ENCODE assay signal across 1 cellular context in genomic region chr1:153532769-153533599, GRCh38.
TF ChIP-seq lines count a peak whose summit lies in the region.

No MANE protein-coding gene starts in this region.

TF ChIP-seq in K562, 482 proteins besides CTCF, POLR2A, EP300 and RAD21 (continued from another document and continues in another):
- TF ChIP-seq, protein P1, sequence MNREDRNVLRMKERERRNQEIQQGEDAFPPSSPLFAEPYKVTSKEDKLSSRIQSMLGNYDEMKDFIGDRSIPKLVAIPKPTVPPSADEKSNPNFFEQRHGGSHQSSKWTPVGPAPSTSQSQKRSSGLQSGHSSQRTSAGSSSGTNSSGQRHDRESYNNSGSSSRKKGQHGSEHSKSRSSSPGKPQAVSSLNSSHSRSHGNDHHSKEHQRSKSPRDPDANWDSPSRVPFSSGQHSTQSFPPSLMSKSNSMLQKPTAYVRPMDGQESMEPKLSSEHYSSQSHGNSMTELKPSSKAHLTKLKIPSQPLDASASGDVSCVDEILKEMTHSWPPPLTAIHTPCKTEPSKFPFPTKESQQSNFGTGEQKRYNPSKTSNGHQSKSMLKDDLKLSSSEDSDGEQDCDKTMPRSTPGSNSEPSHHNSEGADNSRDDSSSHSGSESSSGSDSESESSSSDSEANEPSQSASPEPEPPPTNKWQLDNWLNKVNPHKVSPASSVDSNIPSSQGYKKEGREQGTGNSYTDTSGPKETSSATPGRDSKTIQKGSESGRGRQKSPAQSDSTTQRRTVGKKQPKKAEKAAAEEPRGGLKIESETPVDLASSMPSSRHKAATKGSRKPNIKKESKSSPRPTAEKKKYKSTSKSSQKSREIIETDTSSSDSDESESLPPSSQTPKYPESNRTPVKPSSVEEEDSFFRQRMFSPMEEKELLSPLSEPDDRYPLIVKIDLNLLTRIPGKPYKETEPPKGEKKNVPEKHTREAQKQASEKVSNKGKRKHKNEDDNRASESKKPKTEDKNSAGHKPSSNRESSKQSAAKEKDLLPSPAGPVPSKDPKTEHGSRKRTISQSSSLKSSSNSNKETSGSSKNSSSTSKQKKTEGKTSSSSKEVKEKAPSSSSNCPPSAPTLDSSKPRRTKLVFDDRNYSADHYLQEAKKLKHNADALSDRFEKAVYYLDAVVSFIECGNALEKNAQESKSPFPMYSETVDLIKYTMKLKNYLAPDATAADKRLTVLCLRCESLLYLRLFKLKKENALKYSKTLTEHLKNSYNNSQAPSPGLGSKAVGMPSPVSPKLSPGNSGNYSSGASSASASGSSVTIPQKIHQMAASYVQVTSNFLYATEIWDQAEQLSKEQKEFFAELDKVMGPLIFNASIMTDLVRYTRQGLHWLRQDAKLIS (CRISPR knock-in tag; IDR thresholded peaks at IDR 0.05): no peak
- TF ChIP-seq ZNF134 (CRISPR knock-in tag; conservative IDR thresholded peaks at IDR 0.05) (no peak), ZNF551 (CRISPR knock-in tag; IDR thresholded peaks at IDR 0.05) (no peak), CBX5 (IDR thresholded peaks at IDR 0.05; ENCODE audit: borderline replicate concordance, low read depth) (no peak), HNRNPL (IDR thresholded peaks at IDR 0.05; ENCODE audit: low read depth, low read length) (no peak), MCM3 (IDR thresholded peaks at IDR 0.05) (no peak), HDGF (IDR thresholded peaks at IDR 0.05) (no peak), ZBTB7A (IDR thresholded peaks at IDR 0.05; ENCODE audit: borderline replicate concordance, control insufficient read depth, low read depth, low read length) (peak; percentile 79; the same call in 1 of the 2 replicates), SMARCB1 (IDR thresholded peaks at IDR 0.05; ENCODE audit: insufficient read length, low read depth) (no peak), ZNF217 (CRISPR knock-in tag; IDR thresholded peaks at IDR 0.05) (no peak), FOXJ3 (CRISPR knock-in tag; IDR thresholded peaks at IDR 0.05) (no peak), HNRNPLL (IDR thresholded peaks at IDR 0.05; ENCODE audit: low read depth, low read length, poor library complexity, severe bottlenecking) (no peak), CTBP1 (IDR thresholded peaks at IDR 0.05; ENCODE audit: borderline replicate concordance) (0 out of 2 replicates have a peak, but pooled peaks have one; percentile 18), NCOA6 (IDR thresholded peaks at IDR 0.05) (no peak), MYNN (IDR thresholded peaks at IDR 0.05) (peak; percentile 78; the same call in 1 of the 2 replicates), MYNN (CRISPR knock-in tag; IDR thresholded peaks at IDR 0.05) (no peak), NFIX (CRISPR knock-in tag; IDR thresholded peaks at IDR 0.05; ENCODE audit: low read depth) (no peak), USF1 (CRISPR knock-in tag; IDR thresholded peaks at IDR 0.05) (0 out of 2 replicates have a peak, but pooled peaks have one; percentile 11), ELF4 (CRISPR knock-in tag; IDR thresholded peaks at IDR 0.05) (no peak), YY1 (IDR thresholded peaks at IDR 0.05; ENCODE audit: borderline replicate concordance in 1 of 3, control insufficient read depth in 1 of 3, extremely low read depth in 1 of 3, insufficient read depth in 3 of 3, insufficient read length in 1 of 3, insufficient replicate concordance in 2 of 3, low read depth in 1 of 3, low read length in 2 of 3) (peak in 2 of 3 experiments; percentile 19 to 60), WHSC1 (IDR thresholded peaks at IDR 0.05; ENCODE audit: low read length) (no peak), NR3C1 (CRISPR knock-in tag; IDR thresholded peaks at IDR 0.05) (no peak), ZNF444 (CRISPR knock-in tag; IDR thresholded peaks at IDR 0.05) (no peak), SLC30A9 (CRISPR knock-in tag; IDR thresholded peaks at IDR 0.05) (no peak), NCOA4 (IDR thresholded peaks at IDR 0.05; ENCODE audit: partially characterized antibody) (no peak)
- TF ChIP-seq, protein P2, sequence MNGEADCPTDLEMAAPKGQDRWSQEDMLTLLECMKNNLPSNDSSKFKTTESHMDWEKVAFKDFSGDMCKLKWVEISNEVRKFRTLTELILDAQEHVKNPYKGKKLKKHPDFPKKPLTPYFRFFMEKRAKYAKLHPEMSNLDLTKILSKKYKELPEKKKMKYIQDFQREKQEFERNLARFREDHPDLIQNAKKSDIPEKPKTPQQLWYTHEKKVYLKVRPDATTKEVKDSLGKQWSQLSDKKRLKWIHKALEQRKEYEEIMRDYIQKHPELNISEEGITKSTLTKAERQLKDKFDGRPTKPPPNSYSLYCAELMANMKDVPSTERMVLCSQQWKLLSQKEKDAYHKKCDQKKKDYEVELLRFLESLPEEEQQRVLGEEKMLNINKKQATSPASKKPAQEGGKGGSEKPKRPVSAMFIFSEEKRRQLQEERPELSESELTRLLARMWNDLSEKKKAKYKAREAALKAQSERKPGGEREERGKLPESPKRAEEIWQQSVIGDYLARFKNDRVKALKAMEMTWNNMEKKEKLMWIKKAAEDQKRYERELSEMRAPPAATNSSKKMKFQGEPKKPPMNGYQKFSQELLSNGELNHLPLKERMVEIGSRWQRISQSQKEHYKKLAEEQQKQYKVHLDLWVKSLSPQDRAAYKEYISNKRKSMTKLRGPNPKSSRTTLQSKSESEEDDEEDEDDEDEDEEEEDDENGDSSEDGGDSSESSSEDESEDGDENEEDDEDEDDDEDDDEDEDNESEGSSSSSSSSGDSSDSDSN (IDR thresholded peaks at IDR 0.05; ENCODE audit: borderline replicate concordance in 1 of 2, low read depth in 2 of 2, low read length in 2 of 2): 0 out of 4 replicates have a peak, but pooled peaks of 1 of the 2 experiments have one; percentile 26
- TF ChIP-seq, protein P3, sequence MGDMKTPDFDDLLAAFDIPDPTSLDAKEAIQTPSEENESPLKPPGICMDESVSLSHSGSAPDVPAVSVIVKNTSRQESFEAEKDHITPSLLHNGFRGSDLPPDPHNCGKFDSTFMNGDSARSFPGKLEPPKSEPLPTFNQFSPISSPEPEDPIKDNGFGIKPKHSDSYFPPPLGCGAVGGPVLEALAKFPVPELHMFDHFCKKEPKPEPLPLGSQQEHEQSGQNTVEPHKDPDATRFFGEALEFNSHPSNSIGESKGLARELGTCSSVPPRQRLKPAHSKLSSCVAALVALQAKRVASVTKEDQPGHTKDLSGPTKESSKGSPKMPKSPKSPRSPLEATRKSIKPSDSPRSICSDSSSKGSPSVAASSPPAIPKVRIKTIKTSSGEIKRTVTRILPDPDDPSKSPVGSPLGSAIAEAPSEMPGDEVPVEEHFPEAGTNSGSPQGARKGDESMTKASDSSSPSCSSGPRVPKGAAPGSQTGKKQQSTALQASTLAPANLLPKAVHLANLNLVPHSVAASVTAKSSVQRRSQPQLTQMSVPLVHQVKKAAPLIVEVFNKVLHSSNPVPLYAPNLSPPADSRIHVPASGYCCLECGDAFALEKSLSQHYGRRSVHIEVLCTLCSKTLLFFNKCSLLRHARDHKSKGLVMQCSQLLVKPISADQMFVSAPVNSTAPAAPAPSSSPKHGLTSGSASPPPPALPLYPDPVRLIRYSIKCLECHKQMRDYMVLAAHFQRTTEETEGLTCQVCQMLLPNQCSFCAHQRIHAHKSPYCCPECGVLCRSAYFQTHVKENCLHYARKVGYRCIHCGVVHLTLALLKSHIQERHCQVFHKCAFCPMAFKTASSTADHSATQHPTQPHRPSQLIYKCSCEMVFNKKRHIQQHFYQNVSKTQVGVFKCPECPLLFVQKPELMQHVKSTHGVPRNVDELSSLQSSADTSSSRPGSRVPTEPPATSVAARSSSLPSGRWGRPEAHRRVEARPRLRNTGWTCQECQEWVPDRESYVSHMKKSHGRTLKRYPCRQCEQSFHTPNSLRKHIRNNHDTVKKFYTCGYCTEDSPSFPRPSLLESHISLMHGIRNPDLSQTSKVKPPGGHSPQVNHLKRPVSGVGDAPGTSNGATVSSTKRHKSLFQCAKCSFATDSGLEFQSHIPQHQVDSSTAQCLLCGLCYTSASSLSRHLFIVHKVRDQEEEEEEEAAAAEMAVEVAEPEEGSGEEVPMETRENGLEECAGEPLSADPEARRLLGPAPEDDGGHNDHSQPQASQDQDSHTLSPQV (IDR thresholded peaks at IDR 0.05): peak; percentile 29
- TF ChIP-seq, protein P4, sequence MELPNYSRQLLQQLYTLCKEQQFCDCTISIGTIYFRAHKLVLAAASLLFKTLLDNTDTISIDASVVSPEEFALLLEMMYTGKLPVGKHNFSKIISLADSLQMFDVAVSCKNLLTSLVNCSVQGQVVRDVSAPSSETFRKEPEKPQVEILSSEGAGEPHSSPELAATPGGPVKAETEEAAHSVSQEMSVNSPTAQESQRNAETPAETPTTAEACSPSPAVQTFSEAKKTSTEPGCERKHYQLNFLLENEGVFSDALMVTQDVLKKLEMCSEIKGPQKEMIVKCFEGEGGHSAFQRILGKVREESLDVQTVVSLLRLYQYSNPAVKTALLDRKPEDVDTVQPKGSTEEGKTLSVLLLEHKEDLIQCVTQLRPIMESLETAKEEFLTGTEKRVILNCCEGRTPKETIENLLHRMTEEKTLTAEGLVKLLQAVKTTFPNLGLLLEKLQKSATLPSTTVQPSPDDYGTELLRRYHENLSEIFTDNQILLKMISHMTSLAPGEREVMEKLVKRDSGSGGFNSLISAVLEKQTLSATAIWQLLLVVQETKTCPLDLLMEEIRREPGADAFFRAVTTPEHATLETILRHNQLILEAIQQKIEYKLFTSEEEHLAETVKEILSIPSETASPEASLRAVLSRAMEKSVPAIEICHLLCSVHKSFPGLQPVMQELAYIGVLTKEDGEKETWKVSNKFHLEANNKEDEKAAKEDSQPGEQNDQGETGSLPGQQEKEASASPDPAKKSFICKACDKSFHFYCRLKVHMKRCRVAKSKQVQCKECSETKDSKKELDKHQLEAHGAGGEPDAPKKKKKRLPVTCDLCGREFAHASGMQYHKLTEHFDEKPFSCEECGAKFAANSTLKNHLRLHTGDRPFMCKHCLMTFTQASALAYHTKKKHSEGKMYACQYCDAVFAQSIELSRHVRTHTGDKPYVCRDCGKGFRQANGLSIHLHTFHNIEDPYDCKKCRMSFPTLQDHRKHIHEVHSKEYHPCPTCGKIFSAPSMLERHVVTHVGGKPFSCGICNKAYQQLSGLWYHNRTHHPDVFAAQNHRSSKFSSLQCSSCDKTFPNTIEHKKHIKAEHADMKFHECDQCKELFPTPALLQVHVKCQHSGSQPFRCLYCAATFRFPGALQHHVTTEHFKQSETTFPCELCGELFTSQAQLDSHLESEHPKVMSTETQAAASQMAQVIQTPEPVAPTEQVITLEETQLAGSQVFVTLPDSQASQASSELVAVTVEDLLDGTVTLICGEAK (IDR thresholded peaks at IDR 0.05): no peak
- TF ChIP-seq, protein P4 (CRISPR knock-in tag; IDR thresholded peaks at IDR 0.05): no peak
- TF ChIP-seq, protein P5, sequence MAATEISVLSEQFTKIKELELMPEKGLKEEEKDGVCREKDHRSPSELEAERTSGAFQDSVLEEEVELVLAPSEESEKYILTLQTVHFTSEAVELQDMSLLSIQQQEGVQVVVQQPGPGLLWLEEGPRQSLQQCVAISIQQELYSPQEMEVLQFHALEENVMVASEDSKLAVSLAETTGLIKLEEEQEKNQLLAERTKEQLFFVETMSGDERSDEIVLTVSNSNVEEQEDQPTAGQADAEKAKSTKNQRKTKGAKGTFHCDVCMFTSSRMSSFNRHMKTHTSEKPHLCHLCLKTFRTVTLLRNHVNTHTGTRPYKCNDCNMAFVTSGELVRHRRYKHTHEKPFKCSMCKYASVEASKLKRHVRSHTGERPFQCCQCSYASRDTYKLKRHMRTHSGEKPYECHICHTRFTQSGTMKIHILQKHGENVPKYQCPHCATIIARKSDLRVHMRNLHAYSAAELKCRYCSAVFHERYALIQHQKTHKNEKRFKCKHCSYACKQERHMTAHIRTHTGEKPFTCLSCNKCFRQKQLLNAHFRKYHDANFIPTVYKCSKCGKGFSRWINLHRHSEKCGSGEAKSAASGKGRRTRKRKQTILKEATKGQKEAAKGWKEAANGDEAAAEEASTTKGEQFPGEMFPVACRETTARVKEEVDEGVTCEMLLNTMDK (IDR thresholded peaks at IDR 0.05; ENCODE audit: borderline replicate concordance, insufficient read depth, low read depth, low read length, poor library complexity, severe bottlenecking): peak; percentile 43
- TF ChIP-seq, protein P6, sequence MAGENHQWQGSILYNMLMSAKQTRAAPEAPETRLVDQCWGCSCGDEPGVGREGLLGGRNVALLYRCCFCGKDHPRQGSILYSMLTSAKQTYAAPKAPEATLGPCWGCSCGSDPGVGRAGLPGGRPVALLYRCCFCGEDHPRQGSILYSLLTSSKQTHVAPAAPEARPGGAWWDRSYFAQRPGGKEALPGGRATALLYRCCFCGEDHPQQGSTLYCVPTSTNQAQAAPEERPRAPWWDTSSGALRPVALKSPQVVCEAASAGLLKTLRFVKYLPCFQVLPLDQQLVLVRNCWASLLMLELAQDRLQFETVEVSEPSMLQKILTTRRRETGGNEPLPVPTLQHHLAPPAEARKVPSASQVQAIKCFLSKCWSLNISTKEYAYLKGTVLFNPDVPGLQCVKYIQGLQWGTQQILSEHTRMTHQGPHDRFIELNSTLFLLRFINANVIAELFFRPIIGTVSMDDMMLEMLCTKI (IDR thresholded peaks at IDR 0.05; ENCODE audit: partially characterized antibody): no peak
- TF ChIP-seq, protein P7, sequence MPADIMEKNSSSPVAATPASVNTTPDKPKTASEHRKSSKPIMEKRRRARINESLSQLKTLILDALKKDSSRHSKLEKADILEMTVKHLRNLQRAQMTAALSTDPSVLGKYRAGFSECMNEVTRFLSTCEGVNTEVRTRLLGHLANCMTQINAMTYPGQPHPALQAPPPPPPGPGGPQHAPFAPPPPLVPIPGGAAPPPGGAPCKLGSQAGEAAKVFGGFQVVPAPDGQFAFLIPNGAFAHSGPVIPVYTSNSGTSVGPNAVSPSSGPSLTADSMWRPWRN (IDR thresholded peaks at IDR 0.05; ENCODE audit: low read depth): no peak
